ENCODE assay signal across 27 cellular contexts in genomic region chr20:1685304-1686052, GRCh38. TPM values are rescaled to one million over a fixed set of nuclear protein-coding genes. Genes with fewer than 3 reads are reported as not detected.
A peak's percentile ranks its signal among the peaks of the same experiment; 100 is the strongest.
DNase-seq lines count a peak whose midpoint lies in the region; ATAC-seq lines count a peak whose summit lies in the region.
"Had no signal": no experiment of that assay in that cellular context is flagged by ENCODE, and none has a peak within 500 bp of the region (broad histone marks: within the 10 kb centered on the region; RNA-seq: fewer than 3 reads in every experiment).

No MANE protein-coding gene starts in this region.

- intact Hi-C loops in activated naive CD4-positive, alpha-beta T cell treated with anti-CD3 and anti-CD28 coated beads for 36 hours (cut with micrococcal nuclease): loop anchor here (1.0 to 2.0 kb wide), 5 partner anchors 8 to 61 kb away; partner anchors contain the start of gene SIRPG

- CTCF ChIA-PET in activated naive CD4-positive, alpha-beta T cell treated with anti-CD3 and anti-CD28 coated beads for 36 hours (lab: Charles Lee): interaction anchor here (1.0 to 1.2 kb wide), 2 partner anchors 21 to 49 kb away, joined by 3 read pairs; no protein-coding TSS in a partner anchor

- H3K4me3 Mint-ChIP-seq in activated naive CD4-positive, alpha-beta T cell treated with anti-CD3 and anti-CD28 coated beads for 36 hours: peak overlapping the region; percentile 83
- peak overlapping the region; percentile 38 for H3K4me3 Mint-ChIP-seq in stimulated activated effector memory CD8-positive, alpha-beta T cell treated with anti-CD3 and anti-CD28 coated beads, Interleukin-12 subunit alpha, Interleukin-12 subunit beta, amount 100 ng/mL, for 72 hours
- H3K4me3 Mint-ChIP-seq: mesothelial cell of epicardium, WTC11 had no signal

- H3K4me1 Mint-ChIP-seq in activated naive CD4-positive, alpha-beta T cell treated with anti-CD3 and anti-CD28 coated beads for 36 hours (ENCODE audit: low read depth): peaks cover 82% of the 10 kb centered on the region
- H3K4me1 Mint-ChIP-seq in stimulated activated effector memory CD8-positive, alpha-beta T cell treated with anti-CD3 and anti-CD28 coated beads, Interleukin-12 subunit alpha, Interleukin-12 subunit beta, amount 100 ng/mL, for 72 hours: peaks cover 26% of the 10 kb centered on the region
- H3K4me1 Mint-ChIP-seq: mesothelial cell of epicardium had no signal

- H3K36me3 Mint-ChIP-seq in activated naive CD4-positive, alpha-beta T cell treated with anti-CD3 and anti-CD28 coated beads for 36 hours (ENCODE audit: low read depth): peaks cover 26% of the 10 kb centered on the region
- H3K36me3 Mint-ChIP-seq in activated naive CD4-positive, alpha-beta T cell treated with anti-CD3 and anti-CD28 coated beads, Interleukin-2, amount 50 U/mL, for 72 hours: peaks cover 24 to 51% of the 10 kb centered on the region in 2 donors
- no peaks in the 10 kb centered on the region for H3K36me3 Mint-ChIP-seq in stimulated activated effector memory CD8-positive, alpha-beta T cell treated with anti-CD3 and anti-CD28 coated beads, Interleukin-12 subunit alpha, Interleukin-12 subunit beta, amount 100 ng/mL, for 72 hours
- H3K36me3 Mint-ChIP-seq: mesothelial cell of epicardium had no signal

- ATAC-seq in activated naive CD4-positive, alpha-beta T cell treated with anti-CD3 and anti-CD28 coated beads, Interleukin-2, amount 50 U/mL, for 72 hours: peak; percentile 37 to 55
- peak; percentile 19 for ATAC-seq in stimulated activated effector memory CD8-positive, alpha-beta T cell treated with anti-CD3 and anti-CD28 coated beads, Interleukin-12 subunit alpha, Interleukin-12 subunit beta, amount 100 ng/mL, for 72 hours
- no peak for ATAC-seq in HG02642 (IDR thresholded peaks at IDR 0.05; ENCODE audit: poor library complexity, unreplicated experiment)
- ATAC-seq: heart right ventricle, left lobe of liver, WTC11 had no signal

- H3K9me3 Mint-ChIP-seq in activated naive CD4-positive, alpha-beta T cell treated with anti-CD3 and anti-CD28 coated beads for 36 hours: peaks cover 7% of the 10 kb centered on the region
- peaks cover 0 to 22% of the 10 kb centered on the region in 2 donors for H3K9me3 Mint-ChIP-seq in activated naive CD4-positive, alpha-beta T cell treated with anti-CD3 and anti-CD28 coated beads, Interleukin-2, amount 50 U/mL, for 72 hours
- H3K9me3 Mint-ChIP-seq in stimulated activated effector memory CD8-positive, alpha-beta T cell treated with anti-CD3 and anti-CD28 coated beads, Interleukin-12 subunit alpha, Interleukin-12 subunit beta, amount 100 ng/mL, for 72 hours: peaks cover 3% of the 10 kb centered on the region

- DNase-seq in activated naive CD4-positive, alpha-beta T cell treated with anti-CD3 and anti-CD28 coated beads for 36 hours: peak; percentile 56
- DNase-seq in activated naive CD4-positive, alpha-beta T cell (lab: John Stamatoyannopoulos, UW): no peak
- DNase-seq in NOMO-1 treated with dmso at 0.1 percent for 144 hours (lab: John Stamatoyannopoulos, UW; ENCODE audit: unreplicated experiment) (peak; percentile 11), NCI-H1930 (lab: John Stamatoyannopoulos, UW) (no peak), ecto neural progenitor cell (ENCODE audit: low spot score) (no peak)
- DNase-seq in activated naive CD4-positive, alpha-beta T cell treated with anti-CD3 and anti-CD28 coated beads, Interleukin-2, amount 50 U/mL, for 72 hours (ENCODE audit: low spot score in 2 of 2): no peak
- DNase-seq in stimulated activated effector memory CD8-positive, alpha-beta T cell treated with anti-CD3 and anti-CD28 coated beads, Interleukin-12 subunit alpha, Interleukin-12 subunit beta, amount 100 ng/mL, for 72 hours (ENCODE audit: low spot score in 2 of 2): no peak
- DNase-seq: activated CD8-positive, alpha-beta memory T cell treated with anti-CD3 and anti-CD28 coated beads, Interleukin-2, amount 50 U/mL, for 4 hours; adrenal gland; GM23248; heart right ventricle; MG63; NCI-H146; NCI-H2171; NCI-H69; Right ventricle myocardium superior; small intestine; stomach; upper lobe of left lung had no signal

- peak overlapping the region; percentile 95 for H3K27ac Mint-ChIP-seq in activated naive CD4-positive, alpha-beta T cell treated with anti-CD3 and anti-CD28 coated beads for 36 hours
- peak overlapping the region; percentile 89 to 94 for H3K27ac Mint-ChIP-seq in activated naive CD4-positive, alpha-beta T cell treated with anti-CD3 and anti-CD28 coated beads, Interleukin-2, amount 50 U/mL, for 72 hours
- peak overlapping the region; percentile 45 for H3K27ac Mint-ChIP-seq in stimulated activated effector memory CD8-positive, alpha-beta T cell treated with anti-CD3 and anti-CD28 coated beads, Interleukin-12 subunit alpha, Interleukin-12 subunit beta, amount 100 ng/mL, for 72 hours
- H3K27ac Mint-ChIP-seq: mesothelial cell of epicardium, WTC11 had no signal

- no peaks in the 10 kb centered on the region for H3K27me3 Mint-ChIP-seq in activated naive CD4-positive, alpha-beta T cell treated with anti-CD3 and anti-CD28 coated beads for 36 hours (ENCODE audit: low read depth)

RNA-seq across cellular contexts. Expression of gene SIRPG, which starts 27.9 kb away (rescaled TPM):
- total RNA-seq in activated naive CD4-positive, alpha-beta T cell treated with anti-CD3 and anti-CD28 coated beads for 36 hours: 10 to 100 TPM; 35.9 to 36.3 TPM
- 10 to 100 TPM; 46.9 to 67.8 TPM for total RNA-seq in activated naive CD4-positive, alpha-beta T cell treated with anti-CD3 and anti-CD28 coated beads, Interleukin-2, amount 50 U/mL, for 72 hours
- total RNA-seq: breast epithelium, fibroblast of villous mesenchyme, GM23248, left lobe of liver, mesothelial cell of epicardium, OCI-LY7, pulmonary artery endothelial cell, Right ventricle myocardium superior, WTC11 had no signal

Comparison
In these comparisons a context has a peak if more than half of its experiments do, and no peak if none do; other contexts are left out.
1. DNase-seq: peak in activated naive CD4-positive, alpha-beta T cell treated with anti-CD3 and anti-CD28 coated beads for 36 hours (single experiment) and NOMO-1 treated with dmso at 0.1 percent for 144 hours (single experiment); none in activated naive CD4-positive, alpha-beta T cell (0 of 4), activated naive CD4-positive, alpha-beta T cell treated with anti-CD3 and anti-CD28 coated beads, Interleukin-2, amount 50 U/mL, for 72 hours (0 of 2), stimulated activated effector memory CD8-positive, alpha-beta T cell treated with anti-CD3 and anti-CD28 coated beads, Interleukin-12 subunit alpha, Interleukin-12 subunit beta, amount 100 ng/mL, for 72 hours (0 of 2), NCI-H1930 (0 of 2) and ecto neural progenitor cell (single experiment).
2. H3K27ac Mint-ChIP-seq: peak in every context shown above with its lines; median percentile 95 in activated naive CD4-positive, alpha-beta T cell treated with anti-CD3 and anti-CD28 coated beads for 36 hours; 92 in activated naive CD4-positive, alpha-beta T cell treated with anti-CD3 and anti-CD28 coated beads, Interleukin-2, amount 50 U/mL, for 72 hours; 45 in stimulated activated effector memory CD8-positive, alpha-beta T cell treated with anti-CD3 and anti-CD28 coated beads, Interleukin-12 subunit alpha, Interleukin-12 subunit beta, amount 100 ng/mL, for 72 hours.